Comparison of ENCODE assay signal across 1 cellular context in genomic region chr6:150857906-150858365, GRCh38.
TF ChIP-seq lines count a peak whose summit lies in the region.

No MANE protein-coding gene starts in this region.

TF ChIP-seq in GM23338, 12 proteins besides CTCF, POLR2A, EP300 and RAD21 (continued from another document):
- TF ChIP-seq ZNF462 (CRISPR knock-in tag; IDR thresholded peaks at IDR 0.05) (no peak), EZH2phosphoT487 (IDR thresholded peaks at IDR 0.05; ENCODE audit: unreplicated experiment) (no peak), JUNB (IDR thresholded peaks at IDR 0.05; ENCODE audit: unreplicated experiment) (no peak), NANOG (IDR thresholded peaks at IDR 0.05; ENCODE audit: borderline replicate concordance) (no peak), STAT1 (IDR thresholded peaks at IDR 0.05; ENCODE audit: unreplicated experiment) (no peak), POLR2AphosphoS5 (IDR thresholded peaks at IDR 0.05; ENCODE audit: low read depth) (no peak), EZH2 (IDR thresholded peaks at IDR 0.05; ENCODE audit: low read depth, unreplicated experiment) (no peak)
